In genomic region chr13:74554581-74555290, GRCh38 we compare ENCODE assay signal across 27 cellular contexts.
DNase-seq lines count a peak whose midpoint lies in the region; ATAC-seq and TF ChIP-seq lines count a peak whose summit lies in the region.
"Had no signal": no experiment of that assay in that cellular context is flagged by ENCODE, and none has a peak within 500 bp of the region (broad histone marks: within the 10 kb centered on the region; RNA-seq: fewer than 3 reads in every experiment).

No MANE protein-coding gene starts in this region.

- peak; percentile 47 for TF ChIP-seq CTCF in BE2C (IDR thresholded peaks at IDR 0.05; ENCODE audit: low read depth, low read length)
- no peak for TF ChIP-seq CTCF in OCI-LY7 (conservative IDR thresholded peaks at IDR 0.05; ENCODE audit: low read length)
- no peak for TF ChIP-seq CTCF in neural crest cell (conservative IDR thresholded peaks at IDR 0.05)
- no peak for TF ChIP-seq CTCF in psoas muscle (IDR thresholded peaks at IDR 0.05)

- no peaks in the 10 kb centered on the region for H3K27me3 ChIP-seq in BE2C
- H3K27me3 ChIP-seq in psoas muscle (ENCODE audit: insufficient read depth in 3 of 3, low read length in 2 of 3) = no peaks in the 10 kb centered on the region
- H3K27me3 ChIP-seq: colonic mucosa, esophagus muscularis mucosa, foreskin keratinocyte, SJCRH30, testis, uterus had no signal

- no peaks in the 10 kb centered on the region for H3K79me2 ChIP-seq in OCI-LY7 (ENCODE audit: insufficient read depth, low read depth, low read length)

- H3K27ac ChIP-seq in OCI-LY7 (ENCODE audit: low read depth, low read length, poor library complexity, severe bottlenecking) (no peak overlapping the region), psoas muscle (no peak overlapping the region)
- H3K27ac ChIP-seq: colonic mucosa, esophagus muscularis mucosa, foreskin keratinocyte, SJCRH30, testis, uterus had no signal

- H3K36me3 ChIP-seq in BE2C (no peaks in the 10 kb centered on the region), OCI-LY7 (ENCODE audit: insufficient read depth, low read length) (no peaks in the 10 kb centered on the region), psoas muscle (ENCODE audit: insufficient read depth in 1 of 2, low read depth in 1 of 2) (no peaks in the 10 kb centered on the region)
- H3K36me3 ChIP-seq: colonic mucosa, esophagus muscularis mucosa, SJCRH30, uterus had no signal

- no peaks in the 10 kb centered on the region for H3K27me3 Mint-ChIP-seq in neural crest cell (ENCODE audit: low read depth)

- H3K4me1 ChIP-seq in BE2C (peaks cover 35% of the 10 kb centered on the region), OCI-LY7 (ENCODE audit: insufficient read depth, low read length, poor library complexity, severe bottlenecking) (peaks cover 31% of the 10 kb centered on the region), psoas muscle (no peaks in the 10 kb centered on the region)
- H3K4me1 ChIP-seq: colonic mucosa, esophagus muscularis mucosa, SJCRH30, testis, uterus had no signal

- DNase-seq in BE2C (peak; percentile 71), NCI-H2171 (lab: John Stamatoyannopoulos, UW) (peak; percentile 91), OCI-LY7 (ENCODE audit: low spot score) (no peak), neural crest cell (ENCODE audit: low read depth, low spot score) (no peak), NOMO-1 treated with DMSO at 0.1 percent for 48 hours (lab: John Stamatoyannopoulos, UW; ENCODE audit: unreplicated experiment) (no peak), dermis blood vessel endothelial cell (no peak), psoas muscle (no peak), T-helper 9 cell (no peak)
- DNase-seq: activated T-cell treated with anti-CD3 and anti-CD28 coated beads for 4 hours; CD8-positive, alpha-beta memory T cell; colonic mucosa; DMS53; foreskin keratinocyte; GDM1; H7; hippocampal formation; IMR-90; left cardiac atrium; NCI-H1092; NCI-H1930; NCI-H510A treated with DMSO at 0.1 percent for 48 hours; stimulated activated naive CD8-positive, alpha-beta T cell treated with anti-CD3 and anti-CD28 coated beads, Interleukin-15, Interleukin-2, amounts not matched to agents 100 U/mL and 50 U/mL, for 24 hours; testis; uterus had no signal

- H3K4me2 ChIP-seq in OCI-LY7 (ENCODE audit: low read length) = peak overlapping the region; percentile 33; the same call in 1 of the 2 replicates

- intact Hi-C loops in OCI-LY7 (cut with micrococcal nuclease; ENCODE audit: unreplicated experiment) (no loop called here), psoas muscle (cut with DNase I) (no loop called here)

- H3K36me3 Mint-ChIP-seq in neural crest cell (ENCODE audit: low read depth) = no peaks in the 10 kb centered on the region
- H3K36me3 Mint-ChIP-seq: activated naive CD4-positive, alpha-beta T cell treated with anti-CD3 and anti-CD28 coated beads, Interleukin-2, amount 50 U/mL, for 72 hours; CD8-positive, alpha-beta memory T cell had no signal

- no peaks in the 10 kb centered on the region for H4K20me1 ChIP-seq in OCI-LY7 (ENCODE audit: insufficient read depth, low read length)

- peak overlapping the region; percentile 21 for H3K4me3 ChIP-seq in BE2C (ENCODE audit: low read depth, low read length)
- no peak overlapping the region for H3K4me3 ChIP-seq in OCI-LY7 (ENCODE audit: low read depth, low read length, poor library complexity, severe bottlenecking)
- no peak overlapping the region for H3K4me3 ChIP-seq in psoas muscle
- H3K4me3 ChIP-seq: colonic mucosa, esophagus muscularis mucosa, SJCRH30, testis, uterus had no signal

- POLR2A ChIA-PET in OCI-LY7 (lab: Charles Lee) = no interaction called here

- no TSS peak for BruUV-seq in OCI-LY7 (replicated peaks; lab: Mats Ljungman, UMichigan)

- no peak overlapping the region for H2AFZ ChIP-seq in OCI-LY7 (ENCODE audit: low read length)

- H3K27ac Mint-ChIP-seq in neural crest cell (ENCODE audit: unreplicated experiment) = peak overlapping the region; percentile 68
- H3K27ac Mint-ChIP-seq: activated naive CD4-positive, alpha-beta T cell treated with anti-CD3 and anti-CD28 coated beads, Interleukin-2, amount 50 U/mL, for 72 hours had no signal

- WGBS in psoas muscle, 3 donors = 75 to 77% (median 76%) methylated on average over 8 of the region's 8 CpGs

- no peaks in the 10 kb centered on the region for H3K9me3 ChIP-seq in BE2C
- no peaks in the 10 kb centered on the region for H3K9me3 ChIP-seq in OCI-LY7 (ENCODE audit: low read length)
- H3K9me3 ChIP-seq in psoas muscle = no peaks in the 10 kb centered on the region
- H3K9me3 ChIP-seq: colonic mucosa, esophagus muscularis mucosa, SJCRH30, testis, uterus had no signal

- H3K4me1 Mint-ChIP-seq in neural crest cell = peaks cover 16% of the 10 kb centered on the region

- CTCF ChIA-PET in OCI-LY7 (lab: Charles Lee; ENCODE audit: unreplicated experiment) = no interaction called here

- H3K9me2 ChIP-seq in OCI-LY7 (ENCODE audit: insufficient read depth, low read length) = no peaks in the 10 kb centered on the region

- no peak for ATAC-seq in psoas muscle
- ATAC-seq: activated naive CD4-positive, alpha-beta T cell treated with anti-CD3 and anti-CD28 coated beads, Interleukin-2, amount 50 U/mL, for 72 hours; foreskin keratinocyte; left cardiac atrium; stimulated activated naive CD8-positive, alpha-beta T cell treated with anti-CD3 and anti-CD28 coated beads, Interleukin-15, Interleukin-2, amounts not matched to agents 100 U/mL and 50 U/mL, for 24 hours had no signal

- H3K4me3 Mint-ChIP-seq in neural crest cell = no peak overlapping the region
- H3K4me3 Mint-ChIP-seq: CD8-positive, alpha-beta memory T cell had no signal

- no peaks in the 10 kb centered on the region for H3K9me3 Mint-ChIP-seq in neural crest cell
- H3K9me3 Mint-ChIP-seq: activated naive CD4-positive, alpha-beta T cell treated with anti-CD3 and anti-CD28 coated beads, Interleukin-2, amount 50 U/mL, for 72 hours; CD8-positive, alpha-beta memory T cell had no signal

Comparison
In these comparisons a context has a peak if more than half of its experiments do, and no peak if none do; other contexts are left out.
1. DNase-seq: peak in BE2C (single experiment) and NCI-H2171 (single experiment); none in OCI-LY7 (single experiment), neural crest cell (single experiment), NOMO-1 treated with DMSO at 0.1 percent for 48 hours (single experiment), dermis blood vessel endothelial cell (single experiment), psoas muscle (0 of 2) and T-helper 9 cell (single experiment).